ENCODE assay signal across 14 cellular contexts in the genomic region with DNA sequence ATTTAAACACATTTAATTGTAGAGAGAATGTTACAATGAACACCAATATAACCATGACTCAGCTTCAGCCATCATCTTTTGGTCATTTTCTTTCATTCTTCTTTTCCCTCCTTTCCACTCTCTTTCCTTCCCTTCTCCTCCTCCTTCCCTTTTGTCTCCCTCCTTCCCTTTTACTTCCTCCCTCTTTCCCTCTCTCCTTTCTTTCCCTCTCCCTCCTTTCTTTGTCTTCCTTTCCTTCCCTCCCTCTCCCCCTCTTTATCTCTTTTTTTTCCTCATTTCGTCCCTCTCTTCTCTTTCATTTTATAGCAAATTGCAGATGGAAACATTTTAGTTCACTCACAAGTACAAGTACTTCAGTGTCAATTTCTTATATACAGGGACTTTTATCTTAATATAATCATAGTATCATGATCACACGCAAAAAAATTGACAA. TPM values are rescaled to one million over a fixed set of nuclear protein-coding genes. Genes with fewer than 3 reads are reported as not detected.
A peak's percentile ranks its signal among the peaks of the same experiment; 100 is the strongest.
DNase-seq lines count a peak whose midpoint lies in the region; ATAC-seq, FAIRE-seq and TF ChIP-seq lines count a peak whose summit lies in the region.
"Had no signal": no experiment of that assay in that cellular context is flagged by ENCODE, and none has a peak within 500 bp of the region (broad histone marks: within the 10 kb centered on the region; RNA-seq: fewer than 3 reads in every experiment).

No MANE protein-coding gene starts in this region.

- peaks cover 0 to 23% (median 18%) of the 10 kb centered on the region in 11 experiments; a peak in 15 of 22 replicates for H3K9me3 ChIP-seq in BLaER1 treated with 17β-estradiol and CSF1 and Interleukin-3, amounts not matched to agents 10 nM and 100 nM (replicated peaks in 1 of 11)
- H3K9me3 ChIP-seq in K562 (replicated peaks; ENCODE audit: control insufficient read depth, insufficient read depth, low read depth, low read length): no peaks in the 10 kb centered on the region
- H3K9me3 ChIP-seq: SJSA1, thoracic aorta had no signal

- H4K20me1 ChIP-seq in BLaER1 treated with 17β-estradiol and CSF1 and Interleukin-3, amounts not matched to agents 10 nM and 100 nM: peaks cover 0 to 13% (median 0%) of the 10 kb centered on the region in 11 experiments; a peak in 6 of 22 replicates
- no peaks in the 10 kb centered on the region for H4K20me1 ChIP-seq in K562 (replicated peaks; ENCODE audit: control insufficient read depth, insufficient read depth, low read length)

- H3K4me3 Mint-ChIP-seq in HFFc6: peak overlapping the region; percentile 99; the same call in 1 of the 2 replicates
- peak overlapping the region; percentile 93 for H3K4me3 Mint-ChIP-seq in natural killer cell treated with Interleukin-12 subunit alpha and Interleukin-12 subunit beta and Interleukin-15 and Interleukin-18, amount 100 ng/mL, for 72 hours

- intact Hi-C loops in K562 (cut with micrococcal nuclease): loop anchor here (5.0 to 10.0 kb wide), 2 partner anchors 84 to 517 kb away; a partner anchor contains a TSS

- no TSS peak for BruUV-seq in K562 (replicated peaks; lab: Mats Ljungman, UMichigan)

- H3K4me1 ChIP-seq in BLaER1 treated with 17β-estradiol and CSF1 and Interleukin-3, amounts not matched to agents 10 nM and 100 nM: peaks cover 24 to 32% (median 27%) of the 10 kb centered on the region in 10 experiments
- H3K4me1 ChIP-seq in K562 (replicated peaks in 1 of 2; ENCODE audit: control insufficient read depth in 2 of 2, insufficient read depth in 2 of 2, low read length in 2 of 2): peaks cover 35 to 51% of the 10 kb centered on the region in 2 experiments

- TF ChIP-seq EP300 in K562 (IDR thresholded peaks at IDR 0.05; ENCODE audit: low read length): no peak

- peaks cover 0 to 16% (median 13%) of the 10 kb centered on the region in 11 experiments; a peak in 15 of 22 replicates for H3K36me3 ChIP-seq in BLaER1 treated with 17β-estradiol and CSF1 and Interleukin-3, amounts not matched to agents 10 nM and 100 nM
- H3K36me3 ChIP-seq in K562 (ENCODE audit: control insufficient read depth, insufficient read depth, low read length): peaks cover 11% of the 10 kb centered on the region; the same call in 2 of the 3 replicates
- H3K36me3 ChIP-seq: SJSA1, thoracic aorta had no signal

- TF ChIP-seq POLR2A in K562 (conservative IDR thresholded peaks at IDR 0.05): peak; percentile 49; the same call in 1 of the 2 replicates

- peaks cover 67% of the 10 kb centered on the region for H3K79me2 ChIP-seq in K562 (ENCODE audit: control insufficient read depth, insufficient read depth, low read length)

- FAIRE-seq in K562 (lab: Jason Lieb, UNC): no peak

- H3K27ac Mint-ChIP-seq in HFFc6: no peak overlapping the region
- H3K27ac Mint-ChIP-seq in natural killer cell treated with Interleukin-12 subunit alpha and Interleukin-12 subunit beta and Interleukin-15 and Interleukin-18, amount 100 ng/mL, for 72 hours: peak overlapping the region in 1 of 2 donors; percentile 68
- H3K27ac Mint-ChIP-seq: activated CD8-positive, alpha-beta memory T cell treated with anti-CD3 and anti-CD28 coated beads, Interleukin-2, amount 10 ng/mL, durations not matched to agents 7 days and 5 days had no signal

- no peak for TF ChIP-seq CTCF in HFFc6 (IDR thresholded peaks at IDR 0.05)
- no peak for TF ChIP-seq CTCF in K562 (IDR thresholded peaks at IDR 0.05 in 2 of 3, conservative IDR thresholded peaks at IDR 0.05 in 1 of 3; ENCODE audit: insufficient read depth in 2 of 3, low read depth in 1 of 3, low read length in 3 of 3)

- POLR2A ChIA-PET in K562 (lab: Yijun Ruan, JAX): interaction anchor here (0.6 to 2.1 kb wide), 5 partner anchors 14 to 215 kb away, joined by 3 to 11 read pairs (median 4); no protein-coding TSS in a partner anchor

- H3K9me3 Mint-ChIP-seq in HFFc6: no peaks in the 10 kb centered on the region
- no peaks in the 10 kb centered on the region for H3K9me3 Mint-ChIP-seq in natural killer cell treated with Interleukin-12 subunit alpha and Interleukin-12 subunit beta and Interleukin-15 and Interleukin-18, amount 100 ng/mL, for 72 hours

- no peak overlapping the region for H3K9ac ChIP-seq in BLaER1 treated with 17β-estradiol and CSF1 and Interleukin-3, amounts not matched to agents 10 nM and 100 nM
- peak overlapping the region; percentile 82 to 84; a peak in 3 of 4 replicates for H3K9ac ChIP-seq in K562 (ENCODE audit: insufficient read depth in 1 of 2, low read depth in 2 of 2, low read length in 2 of 2)
- H3K9ac ChIP-seq: KMS-11 had no signal

- no peak for ATAC-seq in K562
- ATAC-seq in natural killer cell treated with Interleukin-12 subunit alpha and Interleukin-12 subunit beta and Interleukin-15 and Interleukin-18, amount 100 ng/mL, for 72 hours: no peak
- no peak for ATAC-seq in GM18519 (IDR thresholded peaks at IDR 0.05; ENCODE audit: low FRiP score, unreplicated experiment)
- ATAC-seq: activated CD8-positive, alpha-beta memory T cell treated with anti-CD3 and anti-CD28 coated beads, Interleukin-2, amount 10 ng/mL, durations not matched to agents 7 days and 5 days had no signal

- DNase-seq in HFFc6 (no peak), K562 (ENCODE audit: extremely low read depth in 1 of 4, low spot score in 3 of 4) (no peak), activated gamma-delta T cell treated with Interleukin-2 at 50 U/mL for 16 hours (no peak), NCI-H1105 treated with DMSO at 0.1 percent for 48 hours (lab: John Stamatoyannopoulos, UW) (no peak)
- no peak for DNase-seq in natural killer cell treated with Interleukin-12 subunit alpha and Interleukin-12 subunit beta and Interleukin-15 and Interleukin-18, amount 100 ng/mL, for 72 hours (ENCODE audit: low spot score)
- DNase-seq in stimulated activated CD4-positive, alpha-beta T cell treated with anti-CD3 and anti-CD28 coated beads, Interleukin-4, amount 100 ng/mL, for 1 hour: no peak
- DNase-seq: activated CD8-positive, alpha-beta memory T cell treated with anti-CD3 and anti-CD28 coated beads, Interleukin-2, amount 10 ng/mL, durations not matched to agents 7 days and 5 days; central memory CD4-positive, alpha-beta T cell; DMS153 had no signal

- no peaks in the 10 kb centered on the region for H3K9me1 ChIP-seq in K562 (ENCODE audit: control insufficient read depth, insufficient read depth, low read length)

- in situ Hi-C loops in K562 (cut with MboI): no loop called here

- H3K27me3 ChIP-seq in BLaER1 treated with 17β-estradiol and CSF1 and Interleukin-3, amounts not matched to agents 10 nM and 100 nM: no peaks in the 10 kb centered on the region
- no peaks in the 10 kb centered on the region; a peak in 1 of 5 replicates for H3K27me3 ChIP-seq in K562 (ENCODE audit: control insufficient read depth in 2 of 2, insufficient read depth in 2 of 2, low read length in 2 of 2)
- H3K27me3 ChIP-seq: SJSA1 had no signal

- H2AFZ ChIP-seq in K562 (ENCODE audit: low read depth, low read length): peak overlapping the region; percentile 94; the same call in 1 of the 2 replicates

- CTCF ChIA-PET in K562 (lab: Yijun Ruan, JAX; ENCODE audit: low intra/inter-chr PET ratio): interaction anchor here (1.0 kb wide), 1 partner anchor 99 kb away, joined by 3 read pairs; a partner anchor contains a TSS

- H3K4me3 ChIP-seq in BLaER1 treated with 17β-estradiol and CSF1 and Interleukin-3, amounts not matched to agents 10 nM and 100 nM: peak overlapping the region in 3 of 10 experiments; percentile 77 to 88 (median 79); a peak in 2 of 20 replicates
- peak overlapping the region; percentile 68 for H3K4me3 ChIP-seq in K562

- peaks cover 46% of the 10 kb centered on the region for H3K4me1 Mint-ChIP-seq in HFFc6 (ENCODE audit: low read depth)
- H3K4me1 Mint-ChIP-seq in natural killer cell treated with Interleukin-12 subunit alpha and Interleukin-12 subunit beta and Interleukin-15 and Interleukin-18, amount 100 ng/mL, for 72 hours (ENCODE audit: low read depth in 2 of 2): peaks cover 31 to 40% of the 10 kb centered on the region in 2 donors

- H3K27ac ChIP-seq in BLaER1 treated with 17β-estradiol and CSF1 and Interleukin-3, amounts not matched to agents 10 nM and 100 nM: peak overlapping the region in 1 of 11 experiments; percentile 28; a peak in 2 of 22 replicates
- H3K27ac ChIP-seq in K562 (ENCODE audit: extremely low read depth, low read depth, low read length): peak overlapping the region; percentile 86
- H3K27ac ChIP-seq: KMS-11, SJSA1, thoracic aorta had no signal

- peaks cover 5% of the 10 kb centered on the region; the same call in 1 of the 2 replicates for H3K36me3 Mint-ChIP-seq in HFFc6 (ENCODE audit: low read depth)
- H3K36me3 Mint-ChIP-seq in natural killer cell treated with Interleukin-12 subunit alpha and Interleukin-12 subunit beta and Interleukin-15 and Interleukin-18, amount 100 ng/mL, for 72 hours: no peaks in the 10 kb centered on the region

- 5% methylated on average over 2 of the region's 2 CpGs for WGBS in K562 (ENCODE audit: insufficient coverage, low coverage, missing lambda C conversion rate)

- 0 out of 4 replicates have a peak, but pooled peaks of 1 of the 2 experiments have one; percentile 1 for TF ChIP-seq RAD21 in K562 (CRISPR knock-in tag; conservative IDR thresholded peaks at IDR 0.05 in 1 of 2, IDR thresholded peaks at IDR 0.05 in 1 of 2)

- peak overlapping the region; percentile 70 to 93 (median 78) for H3K4me2 ChIP-seq in BLaER1 treated with 17β-estradiol and CSF1 and Interleukin-3, amounts not matched to agents 10 nM and 100 nM
- H3K4me2 ChIP-seq in K562 (ENCODE audit: insufficient read depth, low read length): peak overlapping the region; percentile 92

- H3K27me3 Mint-ChIP-seq in HFFc6 (ENCODE audit: insufficient read depth): peaks cover 3% of the 10 kb centered on the region
- peaks cover 6 to 15% of the 10 kb centered on the region in 2 donors for H3K27me3 Mint-ChIP-seq in natural killer cell treated with Interleukin-12 subunit alpha and Interleukin-12 subunit beta and Interleukin-15 and Interleukin-18, amount 100 ng/mL, for 72 hours

RNA-seq across cellular contexts. Expression of a gene that starts 1.8 kb away (rescaled TPM):
- total RNA-seq in HFFc6 (2021; fragmentation: NEBNext Ultra II Directional; extraction: Animal tissue kit (Norgen Biotek cat#: 25700)): 1 to 10 TPM; 2.8 to 4.2 (median 3.6) TPM
- 18.5 and 26.6 TPM in 2 replicates for total RNA-seq in K562 (2011; cell fraction: chromatin; rRNA removed; ENCODE audit: low replicate concordance)
- total RNA-seq in K562 (2011; cell fraction: nucleolus; rRNA removed): 8.7 and 9.0 TPM in 2 replicates
- total RNA-seq in K562 (2011; cell fraction: nucleoplasm; rRNA removed): 14.7 and 21.2 TPM in 2 replicates
- total RNA-seq in K562 (2014; rRNA removed) (5.5 and 9.1 TPM in 2 replicates), K562 (2014; rRNA removed; fragmentation: Illumina TruSeq; extraction: Trizol) (12.4 and 12.8 TPM in 2 replicates), K562 (2015; rRNA removed; fragmentation: Illumina TruSeq; extraction: Trizol) (12.2 and 12.4 TPM in 2 replicates), K562 (2021) (10.2 and 11.1 TPM in 2 replicates)
- polyA plus RNA-seq in K562 (2011; rRNA removed) (11.4 and 12.2 TPM in 2 replicates), K562 (2014; fragmentation: Illumina TruSeq; extraction: Trizol) (9.0 and 10.4 TPM in 2 replicates), K562 (2014; fragmentation: Nextera tagmentation; extraction: Ambion mirVana) (1 to 10 TPM; 3.0 to 4.3 TPM), K562 (2014; rRNA removed) (6.9 and 8.0 TPM in 2 replicates)
- polyA plus RNA-seq in K562 (2011; cell fraction: cytosol; rRNA removed): 4.1 and 7.4 TPM in 2 replicates
- polyA plus RNA-seq in K562 (2011; cell fraction: nucleus; rRNA removed): 13.7 and 16.5 TPM in 2 replicates
- 6.5 and 6.8 TPM in 2 replicates for polyA plus RNA-seq in K562 (2012)
- polyA minus RNA-seq in K562 (2011; rRNA and poly(A)+ RNA removed): 7.9 and 12.8 TPM in 2 replicates
- polyA minus RNA-seq in K562 (2011; cell fraction: cytosol; rRNA and poly(A)+ RNA removed): 4.5 and 6.7 TPM in 2 replicates
- polyA minus RNA-seq in K562 (2011; cell fraction: nucleus; rRNA and poly(A)+ RNA removed): 3.8 and 7.0 TPM in 2 replicates
- 1 to 10 TPM; 3.1 to 4.6 TPM for total RNA-seq in natural killer cell treated with Interleukin-12 subunit alpha and Interleukin-12 subunit beta and Interleukin-15 and Interleukin-18, amount 100 ng/mL, for 72 hours

RNA-seq across cellular contexts. Expression of a gene that starts 15.6 kb away (rescaled TPM):
- 1 to 10 TPM in 2 of 6 experiments, under 1 TPM in 4; 0.64 to 2.0 (median 0.95) TPM for total RNA-seq in HFFc6 (2021; fragmentation: NEBNext Ultra II Directional; extraction: Animal tissue kit (Norgen Biotek cat#: 25700))
- 6.8 and 10.3 TPM in 2 replicates for total RNA-seq in K562 (2011; cell fraction: chromatin; rRNA removed; ENCODE audit: low replicate concordance)
- 4.2 and 5.4 TPM in 2 replicates for total RNA-seq in K562 (2011; cell fraction: nucleolus; rRNA removed)
- 4.0 and 5.6 TPM in 2 replicates for total RNA-seq in K562 (2011; cell fraction: nucleoplasm; rRNA removed)
- total RNA-seq in K562 (2014; rRNA removed) (4.1 and 6.3 TPM in 2 replicates), K562 (2014; rRNA removed; fragmentation: Illumina TruSeq; extraction: Trizol) (8.4 and 9.0 TPM in 2 replicates), K562 (2015; rRNA removed; fragmentation: Illumina TruSeq; extraction: Trizol) (11.4 and 12.1 TPM in 2 replicates), K562 (2021) (5.7 and 7.4 TPM in 2 replicates)
- polyA plus RNA-seq in K562 (2011; rRNA removed) (8.4 and 9.8 TPM in 2 replicates), K562 (2014; fragmentation: Illumina TruSeq; extraction: Trizol) (7.9 and 8.5 TPM in 2 replicates), K562 (2014; fragmentation: Nextera tagmentation; extraction: Ambion mirVana) (1 to 10 TPM; 5.0 to 7.0 TPM), K562 (2014; rRNA removed) (3.9 and 5.7 TPM in 2 replicates)
- polyA plus RNA-seq in K562 (2011; cell fraction: cytosol; rRNA removed): 4.4 and 6.1 TPM in 2 replicates
- 9.8 and 10.5 TPM in 2 replicates for polyA plus RNA-seq in K562 (2011; cell fraction: nucleus; rRNA removed)
- 6.8 and 11.1 TPM in 2 replicates for polyA plus RNA-seq in K562 (2012)
- 16.6 and 17.6 TPM in 2 replicates for polyA minus RNA-seq in K562 (2011; rRNA and poly(A)+ RNA removed)
- polyA minus RNA-seq in K562 (2011; cell fraction: cytosol; rRNA and poly(A)+ RNA removed): 4.2 and 6.7 TPM in 2 replicates
- polyA minus RNA-seq in K562 (2011; cell fraction: nucleus; rRNA and poly(A)+ RNA removed): 5.3 and 8.2 TPM in 2 replicates
- total RNA-seq in natural killer cell treated with Interleukin-12 subunit alpha and Interleukin-12 subunit beta and Interleukin-15 and Interleukin-18, amount 100 ng/mL, for 72 hours: 1 to 10 TPM in 1 of 2 donors, under 1 TPM in 1; 0.40 to 2.0 TPM

RNA-seq across cellular contexts. Expression of a gene that starts 48.0 kb away (rescaled TPM):
- total RNA-seq in HFFc6 (2021; fragmentation: NEBNext Ultra II Directional; extraction: Animal tissue kit (Norgen Biotek cat#: 25700)): 1 to 10 TPM; 2.4 to 3.1 (median 2.8) TPM
- 20.1 and 58.9 TPM in 2 replicates for total RNA-seq in K562 (2011; cell fraction: chromatin; rRNA removed; ENCODE audit: low replicate concordance)
- total RNA-seq in K562 (2011; cell fraction: nucleolus; rRNA removed): 11.8 and 18.6 TPM in 2 replicates
- 20.4 and 21.6 TPM in 2 replicates for total RNA-seq in K562 (2011; cell fraction: nucleoplasm; rRNA removed)
- total RNA-seq in K562 (2014; rRNA removed) (12.3 and 12.5 TPM in 2 replicates), K562 (2014; rRNA removed; fragmentation: Illumina TruSeq; extraction: Trizol) (19.4 and 22.6 TPM in 2 replicates), K562 (2015; rRNA removed; fragmentation: Illumina TruSeq; extraction: Trizol) (17.7 and 19.6 TPM in 2 replicates), K562 (2021) (12.1 and 12.5 TPM in 2 replicates)
- polyA plus RNA-seq in K562 (2011; rRNA removed) (14.5 and 18.5 TPM in 2 replicates), K562 (2014; fragmentation: Illumina TruSeq; extraction: Trizol) (12.3 and 14.5 TPM in 2 replicates), K562 (2014; fragmentation: Nextera tagmentation; extraction: Ambion mirVana) (1 to 10 TPM; 2.5 to 7.9 TPM), K562 (2014; rRNA removed) (10.4 and 11.4 TPM in 2 replicates)
- polyA plus RNA-seq in K562 (2011; cell fraction: cytosol; rRNA removed): 3.8 and 6.5 TPM in 2 replicates
- polyA plus RNA-seq in K562 (2011; cell fraction: nucleus; rRNA removed): 12.0 and 13.1 TPM in 2 replicates
- polyA plus RNA-seq in K562 (2012): 5.6 and 7.0 TPM in 2 replicates
- polyA minus RNA-seq in K562 (2011; rRNA and poly(A)+ RNA removed): 35.5 and 45.0 TPM in 2 replicates
- 8.2 and 11.4 TPM in 2 replicates for polyA minus RNA-seq in K562 (2011; cell fraction: cytosol; rRNA and poly(A)+ RNA removed)
- 17.8 and 33.1 TPM in 2 replicates for polyA minus RNA-seq in K562 (2011; cell fraction: nucleus; rRNA and poly(A)+ RNA removed)
- 1 to 10 TPM; 6.9 to 9.9 TPM for total RNA-seq in natural killer cell treated with Interleukin-12 subunit alpha and Interleukin-12 subunit beta and Interleukin-15 and Interleukin-18, amount 100 ng/mL, for 72 hours

Comparison
In these comparisons a context has a peak if more than half of its experiments do, and no peak if none do; other contexts are left out.
1. H3K9ac ChIP-seq: peak in K562 (2 of 2); none in BLaER1 treated with 17β-estradiol and CSF1 and Interleukin-3, amounts not matched to agents 10 nM and 100 nM (0 of 11).